In the genomic region with DNA sequence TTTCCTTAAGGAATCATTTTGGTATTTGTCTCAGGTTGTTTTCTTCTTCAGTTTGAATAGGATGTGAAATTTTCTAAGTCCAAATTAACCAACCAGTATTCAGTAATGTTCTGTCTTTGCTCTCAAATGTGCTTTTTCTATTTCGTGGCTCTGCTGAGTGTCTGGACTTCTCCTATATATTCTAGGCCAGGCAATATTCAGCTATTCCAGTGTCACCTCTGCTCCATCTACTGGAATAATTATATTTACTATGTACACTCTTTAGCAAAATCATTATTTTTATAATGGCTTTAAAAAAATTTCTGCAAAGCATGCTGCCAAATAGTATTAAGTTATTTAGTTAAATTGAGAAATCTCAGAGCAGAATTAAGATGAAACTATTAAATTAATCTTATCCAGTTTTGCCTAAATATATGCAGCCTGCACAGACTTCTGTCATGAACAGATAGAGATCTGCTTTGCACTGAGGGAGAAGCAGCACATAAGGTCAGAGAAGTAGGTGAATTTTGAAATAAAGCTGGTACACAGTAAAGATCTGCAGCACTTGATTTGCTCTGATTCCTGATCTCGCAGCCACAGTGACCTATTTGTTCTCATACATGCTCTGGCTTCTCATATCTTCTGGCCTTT, we compare ENCODE assay signal across 16 cellular contexts.
DNase-seq lines count a peak whose midpoint lies in the region; ATAC-seq, FAIRE-seq and TF ChIP-seq lines count a peak whose summit lies in the region.
"Had no signal": no experiment of that assay in that cellular context is flagged by ENCODE, and none has a peak within 500 bp of the region (broad histone marks: within the 10 kb centered on the region; RNA-seq: fewer than 3 reads in every experiment).

No MANE protein-coding gene starts in this region.

- no peak overlapping the region for H2AK5ac ChIP-seq in neuronal stem cell (ENCODE audit: low read depth, low read length)

- H3K14ac ChIP-seq in neuronal stem cell (ENCODE audit: low read length), result no peak overlapping the region

- no peak for FAIRE-seq in D721Med (lab: Jason Lieb, UNC)
- FAIRE-seq: A204.1, GM19239 had no signal

- no peak overlapping the region for H3K4ac ChIP-seq in neuronal stem cell (ENCODE audit: low read length)

- no peaks in the 10 kb centered on the region for H3K27me3 Mint-ChIP-seq in MCF 10A (ENCODE audit: insufficient read depth, unreplicated experiment)
- H3K27me3 Mint-ChIP-seq in type B pancreatic cell, result no peaks in the 10 kb centered on the region
- H3K27me3 Mint-ChIP-seq: B cell; CD4-positive, alpha-beta T cell had no signal

- no CpG with 5 or more reads among the region's 2 CpGs for WGBS in neuronal stem cell (ENCODE audit: extremely low coverage in 2 of 2, insufficient read length in 2 of 2, insufficient replicate concordance in 1 of 2), 2 donors

- H3K9me3 ChIP-seq in neuronal stem cell (replicated peaks in 1 of 2; ENCODE audit: control insufficient read depth in 2 of 2, insufficient read depth in 1 of 2, low read depth in 1 of 2, low read length in 2 of 2), result peaks cover 2% of the 10 kb centered on the region in 2 donors

- no peak overlapping the region for H3K9ac ChIP-seq in neuronal stem cell (ENCODE audit: low read depth, low read length, poor library complexity)

- no peaks in the 10 kb centered on the region for H3K36me3 Mint-ChIP-seq in MCF 10A (ENCODE audit: insufficient read depth, unreplicated experiment)
- no peaks in the 10 kb centered on the region for H3K36me3 Mint-ChIP-seq in stimulated activated effector memory CD8-positive, alpha-beta T cell treated with anti-CD3 and anti-CD28 coated beads, Interleukin-12 subunit alpha, Interleukin-12 subunit beta, amount 100 ng/mL, for 72 hours
- no peaks in the 10 kb centered on the region for H3K36me3 Mint-ChIP-seq in type B pancreatic cell

- H2BK120ac ChIP-seq in neuronal stem cell (ENCODE audit: low read depth, low read length), result no peak overlapping the region

- POLR2A ChIA-PET in MCF 10A (lab: Yijun Ruan, JAX), result no interaction called here

- no peaks in the 10 kb centered on the region for H3K79me1 ChIP-seq in neuronal stem cell (ENCODE audit: low read depth, low read length)

- no peak overlapping the region for H3K27ac ChIP-seq in neuronal stem cell (replicated peaks; ENCODE audit: low read length)

- no peak overlapping the region for H3K4me3 ChIP-seq in neuronal stem cell (ENCODE audit: low read length in 2 of 2)

- CTCF ChIA-PET in MCF 10A (lab: Yijun Ruan, JAX), result no interaction called here

- H3K27me3 ChIP-seq in neuronal stem cell (ENCODE audit: control insufficient read depth in 3 of 3, insufficient read depth in 3 of 3, low read depth in 1 of 3, low read length in 3 of 3), result no peaks in the 10 kb centered on the region

- H3K18ac ChIP-seq in neuronal stem cell (ENCODE audit: low read length), result no peak overlapping the region

- H3K4me3 Mint-ChIP-seq in MCF 10A (ENCODE audit: unreplicated experiment) (no peak overlapping the region), type B pancreatic cell (no peak overlapping the region)
- no peak overlapping the region for H3K4me3 Mint-ChIP-seq in stimulated activated effector memory CD8-positive, alpha-beta T cell treated with anti-CD3 and anti-CD28 coated beads, Interleukin-12 subunit alpha, Interleukin-12 subunit beta, amount 100 ng/mL, for 72 hours
- H3K4me3 Mint-ChIP-seq: B cell; CD4-positive, alpha-beta T cell; H9 had no signal

- H3K4me1 Mint-ChIP-seq in MCF 10A (ENCODE audit: insufficient read depth, unreplicated experiment), result no peaks in the 10 kb centered on the region
- no peaks in the 10 kb centered on the region for H3K4me1 Mint-ChIP-seq in stimulated activated effector memory CD8-positive, alpha-beta T cell treated with anti-CD3 and anti-CD28 coated beads, Interleukin-12 subunit alpha, Interleukin-12 subunit beta, amount 100 ng/mL, for 72 hours
- no peaks in the 10 kb centered on the region for H3K4me1 Mint-ChIP-seq in type B pancreatic cell (ENCODE audit: unreplicated experiment)
- H3K4me1 Mint-ChIP-seq: B cell, H9 had no signal

- H3K9me3 Mint-ChIP-seq in MCF 10A (ENCODE audit: unreplicated experiment) (no peaks in the 10 kb centered on the region), type B pancreatic cell (peaks cover 4% of the 10 kb centered on the region)
- peaks cover 14% of the 10 kb centered on the region for H3K9me3 Mint-ChIP-seq in stimulated activated effector memory CD8-positive, alpha-beta T cell treated with anti-CD3 and anti-CD28 coated beads, Interleukin-12 subunit alpha, Interleukin-12 subunit beta, amount 100 ng/mL, for 72 hours

- no peak for DNase-seq in D721Med (ENCODE audit: insufficient read length, low spot score)
- DNase-seq in NCI-H146 treated with DMSO at 0.1 percent for 48 hours (lab: John Stamatoyannopoulos, UW; ENCODE audit: unreplicated experiment), result peak; percentile 96
- DNase-seq in SK-N-DZ (ENCODE audit: low spot score), result peak; percentile 78
- DNase-seq in neuronal stem cell (ENCODE audit: low spot score), result no peak
- no peak for DNase-seq in MCF 10A (ENCODE audit: unreplicated experiment)
- no peak for DNase-seq in stimulated activated effector memory CD8-positive, alpha-beta T cell treated with anti-CD3 and anti-CD28 coated beads, Interleukin-12 subunit alpha, Interleukin-12 subunit beta, amount 100 ng/mL, for 72 hours (ENCODE audit: low spot score in 2 of 2)
- DNase-seq in type B pancreatic cell (ENCODE audit: extremely low spot score, unreplicated experiment), result no peak
- DNase-seq: C1 segment of cervical spinal cord; CD4-positive, alpha-beta T cell; DND-41; GDM1; GOT3; H9 had no signal

- no peak overlapping the region for H3K27ac Mint-ChIP-seq in MCF 10A (ENCODE audit: low read depth, unreplicated experiment)
- no peak overlapping the region for H3K27ac Mint-ChIP-seq in stimulated activated effector memory CD8-positive, alpha-beta T cell treated with anti-CD3 and anti-CD28 coated beads, Interleukin-12 subunit alpha, Interleukin-12 subunit beta, amount 100 ng/mL, for 72 hours
- no peak overlapping the region for H3K27ac Mint-ChIP-seq in type B pancreatic cell
- H3K27ac Mint-ChIP-seq: B cell; CD4-positive, alpha-beta T cell; H9 had no signal

- no peak overlapping the region for H2BK12ac ChIP-seq in neuronal stem cell (ENCODE audit: low read length)

- H4K8ac ChIP-seq in neuronal stem cell (ENCODE audit: low read depth, low read length), result no peak overlapping the region

- no peak overlapping the region for H3K4me2 ChIP-seq in neuronal stem cell (ENCODE audit: insufficient read depth, low read length, poor library complexity, severe bottlenecking)

- TF ChIP-seq CTCF in D721Med (IDR thresholded peaks at IDR 0.05; ENCODE audit: insufficient read depth, missing control alignments) (peak; percentile 0), MCF 10A (IDR thresholded peaks at IDR 0.05; ENCODE audit: unreplicated experiment) (no peak), type B pancreatic cell (conservative IDR thresholded peaks at IDR 0.05) (no peak)

- H3K4me1 ChIP-seq in neuronal stem cell (ENCODE audit: control insufficient read depth in 2 of 2, insufficient read depth in 1 of 2, low read depth in 1 of 2, low read length in 2 of 2), result no peaks in the 10 kb centered on the region

- H2BK15ac ChIP-seq in neuronal stem cell (ENCODE audit: low read length), result no peak overlapping the region

- H4K91ac ChIP-seq in neuronal stem cell (ENCODE audit: low read depth, low read length, poor library complexity), result no peak overlapping the region

- BruUV-seq in MCF 10A (replicated peaks; lab: Mats Ljungman, UMichigan), result no TSS peak

- ATAC-seq in stimulated activated effector memory CD8-positive, alpha-beta T cell treated with anti-CD3 and anti-CD28 coated beads, Interleukin-12 subunit alpha, Interleukin-12 subunit beta, amount 100 ng/mL, for 72 hours, result no peak

- no peak overlapping the region for H2BK5ac ChIP-seq in neuronal stem cell (ENCODE audit: low read length)

- peak overlapping the region; percentile 3 for H2AFZ ChIP-seq in neuronal stem cell (ENCODE audit: low read length)

- no peak overlapping the region for H3K23ac ChIP-seq in neuronal stem cell (ENCODE audit: low read depth, low read length, poor library complexity)

- no peaks in the 10 kb centered on the region for H3K36me3 ChIP-seq in neuronal stem cell (replicated peaks in 1 of 2; ENCODE audit: control insufficient read depth in 2 of 2, insufficient read depth in 2 of 2, low read length in 2 of 2)

- intact Hi-C loops in MCF 10A (cut with micrococcal nuclease), result no loop called here

Comparison
In these comparisons a context has a peak if more than half of its experiments do, and no peak if none do; other contexts are left out.
1. DNase-seq: peak in NCI-H146 treated with DMSO at 0.1 percent for 48 hours (single experiment) and SK-N-DZ (single experiment); none in D721Med (single experiment), neuronal stem cell (single experiment), MCF 10A (single experiment), stimulated activated effector memory CD8-positive, alpha-beta T cell treated with anti-CD3 and anti-CD28 coated beads, Interleukin-12 subunit alpha, Interleukin-12 subunit beta, amount 100 ng/mL, for 72 hours (0 of 2) and type B pancreatic cell (single experiment).